7 cellular contexts compared by ENCODE assay signal in the genomic region with DNA sequence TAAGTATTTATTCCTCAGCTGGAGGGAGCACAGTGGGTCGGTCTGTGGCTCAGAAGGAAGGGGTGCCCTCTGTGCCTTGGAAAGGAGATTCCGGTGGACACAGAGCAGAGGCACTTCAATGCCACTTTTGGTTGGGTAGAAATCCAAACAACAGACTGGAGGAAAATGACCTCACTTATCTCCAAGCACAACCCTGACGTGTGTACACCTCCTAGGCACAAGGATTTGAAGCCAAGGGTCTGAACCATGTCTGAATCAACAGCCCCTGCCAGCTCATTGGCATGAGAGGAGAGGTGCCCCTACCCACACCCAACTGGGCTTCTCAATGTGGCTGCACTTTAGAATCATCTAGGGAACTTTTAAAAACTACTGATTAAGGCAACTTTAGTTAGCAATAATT.
"Had no signal": no experiment of that assay in that cellular context is flagged by ENCODE, and none has a peak within 500 bp of the region (broad histone marks: within the 10 kb centered on the region; RNA-seq: fewer than 3 reads in every experiment).

No MANE protein-coding gene starts in this region.

- H3K4me3 Mint-ChIP-seq: H9, IgD-negative memory B cell had no signal

- DNase-seq: GM23248, H9, HCEC 1CT, KBM-7 had no signal

- H3K4me2 ChIP-seq: KMS-11 had no signal

- H3K36me3 Mint-ChIP-seq: IgD-negative memory B cell had no signal

- ATAC-seq: HepG2 had no signal

- H3K27me3 Mint-ChIP-seq: IgD-negative memory B cell had no signal

- H3K4me1 Mint-ChIP-seq: H9, IgD-negative memory B cell had no signal

- H3K27ac ChIP-seq: GM23248, KMS-11 had no signal

- H3K4me3 ChIP-seq: GM23248 had no signal

- H3K27ac Mint-ChIP-seq: H9, IgD-negative memory B cell had no signal

- H2AFZ ChIP-seq: GM23248 had no signal

- H3K9me3 Mint-ChIP-seq: H9 had no signal
